In genomic region chr7:104894998-104895850, GRCh38 we compare ENCODE assay signal across 15 cellular contexts.
A peak's percentile ranks its signal among the peaks of the same experiment; 100 is the strongest.
DNase-seq lines count a peak whose midpoint lies in the region; ATAC-seq, FAIRE-seq and TF ChIP-seq lines count a peak whose summit lies in the region.
"Had no signal": no experiment of that assay in that cellular context is flagged by ENCODE, and none has a peak within 500 bp of the region (broad histone marks: within the 10 kb centered on the region; RNA-seq: fewer than 3 reads in every experiment).

No MANE protein-coding gene starts in this region.

- H3K4me2 ChIP-seq in GM12878 (ENCODE audit: control insufficient read depth, insufficient read depth): peak overlapping the region; percentile 96

- H2AFZ ChIP-seq in GM12878 (ENCODE audit: control insufficient read depth, low read depth, low read length): peak overlapping the region; percentile 59

- H3K9ac ChIP-seq in GM12878 (ENCODE audit: control insufficient read depth, insufficient read depth, low read length): peak overlapping the region; percentile 71

- in situ Hi-C loops in GM12878 (cut with MboI): no loop called here

- SMC1A ChIA-PET in GM12878 (lab: Charles Lee; ENCODE audit: uncharacterized antibody, unreplicated experiment): interaction anchor here (0.8 to 12.8 kb wide), 18 partner anchors 10 to 913 kb away, joined by 3 to 236 read pairs (median 4); no protein-coding TSS in a partner anchor

- H3K9me3 ChIP-seq in GM12878 (replicated peaks; ENCODE audit: control insufficient read depth, insufficient read depth, low read length) (no peaks in the 10 kb centered on the region), suprapubic skin (no peaks in the 10 kb centered on the region)
- H3K9me3 ChIP-seq: BE2C, body of pancreas, left ventricle myocardium inferior, SJCRH30, spleen had no signal

- BruUV-seq in GM12878 (replicated peaks; lab: Mats Ljungman, UMichigan): TSS peak; percentile 70

- TF ChIP-seq EP300 in GM12878 (IDR thresholded peaks at IDR 0.05; ENCODE audit: borderline replicate concordance in 1 of 2, control insufficient read depth in 1 of 2, low read depth in 2 of 2, low read length in 2 of 2) (peak; percentile 58 to 60; a peak in 2 of 4 replicates), suprapubic skin (IDR thresholded peaks at IDR 0.05) (no peak)

- RAD21 ChIA-PET in GM12878 (lab: Charles Lee; ENCODE audit: unreplicated experiment): interaction anchor here (0.9 to 10.7 kb wide), 14 partner anchors 10 to 687 kb away, joined by 3 to 147 read pairs (median 4); partner anchors contain the start of gene RINT1

- H3K4me1 ChIP-seq in GM12878 (ENCODE audit: control insufficient read depth, insufficient read depth, low read length) (peaks cover 74% of the 10 kb centered on the region), suprapubic skin (no peaks in the 10 kb centered on the region)
- H3K4me1 ChIP-seq: BE2C, body of pancreas, left ventricle myocardium inferior, SJCRH30, spleen had no signal

- TF ChIP-seq RAD21 in GM12878 (IDR thresholded peaks at IDR 0.05; ENCODE audit: insufficient read depth, low read depth, low read length): no peak

- intact Hi-C loops in GM12878 (cut with micrococcal nuclease; ENCODE audit: unreplicated experiment): no loop called here

- TF ChIP-seq POLR2A in GM12878 (IDR thresholded peaks at IDR 0.05; ENCODE audit: low read depth, low read length): no peak
- TF ChIP-seq POLR2A in suprapubic skin (IDR thresholded peaks at IDR 0.05): no peak

- H3K36me3 ChIP-seq in GM12878 (ENCODE audit: control insufficient read depth in 2 of 2, insufficient read depth in 2 of 2, low read length in 1 of 2): no peaks in the 10 kb centered on the region
- H3K36me3 ChIP-seq in suprapubic skin: no peaks in the 10 kb centered on the region
- H3K36me3 ChIP-seq: BE2C, left ventricle myocardium inferior, SJCRH30, spleen had no signal

- CTCF ChIA-PET in GM12878 (lab: Yijun Ruan, JAX): interaction anchor here (0.7 to 22.2 kb wide), 5 partner anchors 11 to 42 kb away, joined by 3 to 581 read pairs (median 4); no protein-coding TSS in a partner anchor

- ATAC-seq in GM18511 (IDR thresholded peaks at IDR 0.05; ENCODE audit: unreplicated experiment) (peak; percentile 43), GM21717 (IDR thresholded peaks at IDR 0.05; ENCODE audit: unreplicated experiment) (peak; percentile 44), HG03354 (IDR thresholded peaks at IDR 0.05; ENCODE audit: poor library complexity, severe bottlenecking, unreplicated experiment) (peak; percentile 31), GM12878 (peak; percentile 55)
- ATAC-seq: body of pancreas had no signal

- H3K79me2 ChIP-seq in GM12878 (ENCODE audit: control insufficient read depth, insufficient read depth, low read length): no peaks in the 10 kb centered on the region

- peak; percentile 66 for FAIRE-seq in GM12878 (lab: Jason Lieb, UNC)
- FAIRE-seq in urothelium cell line (lab: Jason Lieb, UNC): no peak

- no peaks in the 10 kb centered on the region for H4K20me1 ChIP-seq in GM12878 (ENCODE audit: control insufficient read depth, insufficient read depth)

- H3K27ac ChIP-seq in GM12878 (ENCODE audit: control insufficient read depth, insufficient read depth): peak overlapping the region; percentile 97
- H3K27ac ChIP-seq in suprapubic skin: no peak overlapping the region
- H3K27ac ChIP-seq: body of pancreas, left ventricle myocardium inferior, SJCRH30, spleen had no signal

- no peak for TF ChIP-seq CTCF in GM12878 (IDR thresholded peaks at IDR 0.05 in 2 of 3, conservative IDR thresholded peaks at IDR 0.05 in 1 of 3; ENCODE audit: control insufficient read depth in 2 of 3, extremely low read depth in 1 of 3, insufficient read depth in 1 of 3, low read depth in 3 of 3, low read length in 3 of 3)
- no peak for TF ChIP-seq CTCF in suprapubic skin (IDR thresholded peaks at IDR 0.05)

- no peaks in the 10 kb centered on the region for H3K27me3 ChIP-seq in GM12878 (replicated peaks in 1 of 2; ENCODE audit: control insufficient read depth in 2 of 2, insufficient read depth in 2 of 2, low read length in 1 of 2)
- no peaks in the 10 kb centered on the region for H3K27me3 ChIP-seq in suprapubic skin
- H3K27me3 ChIP-seq: BE2C, body of pancreas, SJCRH30 had no signal

- H3K4me3 ChIP-seq in GM12878 (peak overlapping the region; percentile 69), suprapubic skin (no peak overlapping the region)
- H3K4me3 ChIP-seq: body of pancreas, left ventricle myocardium inferior, SJCRH30, spleen had no signal

- 14% methylated on average over 6 of the region's 6 CpGs for WGBS in GM12878 (ENCODE audit: insufficient coverage, insufficient replicate concordance, low lambda C conversion rate, missing lambda C conversion rate)
- WGBS in suprapubic skin: 83% methylated on average over 6 of the region's 6 CpGs

- DNase-seq in GM12878 (ENCODE audit: low read depth, low spot score) (peak; percentile 84), urothelium cell line (ENCODE audit: low spot score) (no peak), GF-D8 (lab: John Stamatoyannopoulos, UW) (no peak), suprapubic skin (ENCODE audit: low spot score in 2 of 2) (no peak)
- DNase-seq in central memory CD4-positive, alpha-beta T cell: no peak
- DNase-seq: activated CD4-positive, alpha-beta T cell treated with anti-CD3 and anti-CD28 coated beads for 1 hour; BE2C; body of pancreas; left ventricle myocardium inferior; NCI-H446; SJCRH30; spleen had no signal

- POLR2A ChIA-PET in GM12878 (lab: Charles Lee): interaction anchor here (0.5 to 3.0 kb wide), 6 partner anchors 8 to 455 kb away, joined by 3 to 25 read pairs (median 4); no protein-coding TSS in a partner anchor

TF ChIP-seq in GM12878, 131 proteins besides CTCF, POLR2A, EP300 and RAD21 (continues in another document):
- TF ChIP-seq CBFB (IDR thresholded peaks at IDR 0.05; ENCODE audit: low read depth) (no peak), RB1 (IDR thresholded peaks at IDR 0.05; ENCODE audit: borderline replicate concordance) (no peak), RELA (IDR thresholded peaks at IDR 0.05; ENCODE audit: borderline replicate concordance, partially characterized antibody) (no peak), HDAC6 (IDR thresholded peaks at IDR 0.05; ENCODE audit: unreplicated experiment) (no peak), STAT3 (IDR thresholded peaks at IDR 0.05; ENCODE audit: low read depth, low read length) (no peak), ELK1 (IDR thresholded peaks at IDR 0.05; ENCODE audit: low read depth, low read length) (no peak), RAD51 (IDR thresholded peaks at IDR 0.05) (no peak), PBX3 (IDR thresholded peaks at IDR 0.05; ENCODE audit: insufficient replicate concordance, low read depth, low read length) (peak; percentile 43), IKZF1 (conservative IDR thresholded peaks at IDR 0.05) (peak; percentile 63; the same call in 1 of the 2 replicates), FOXM1 (IDR thresholded peaks at IDR 0.05; ENCODE audit: low read depth, low read length) (peak; percentile 34; the same call in 1 of the 2 replicates), SREBF2 (IDR thresholded peaks at IDR 0.05; ENCODE audit: low read length) (no peak), PRDM15 (CRISPR knock-in tag; IDR thresholded peaks at IDR 0.05) (no peak), LARP7 (IDR thresholded peaks at IDR 0.05) (no peak)
